Comparison of ENCODE assay signal across 8 cellular contexts in the genomic region with DNA sequence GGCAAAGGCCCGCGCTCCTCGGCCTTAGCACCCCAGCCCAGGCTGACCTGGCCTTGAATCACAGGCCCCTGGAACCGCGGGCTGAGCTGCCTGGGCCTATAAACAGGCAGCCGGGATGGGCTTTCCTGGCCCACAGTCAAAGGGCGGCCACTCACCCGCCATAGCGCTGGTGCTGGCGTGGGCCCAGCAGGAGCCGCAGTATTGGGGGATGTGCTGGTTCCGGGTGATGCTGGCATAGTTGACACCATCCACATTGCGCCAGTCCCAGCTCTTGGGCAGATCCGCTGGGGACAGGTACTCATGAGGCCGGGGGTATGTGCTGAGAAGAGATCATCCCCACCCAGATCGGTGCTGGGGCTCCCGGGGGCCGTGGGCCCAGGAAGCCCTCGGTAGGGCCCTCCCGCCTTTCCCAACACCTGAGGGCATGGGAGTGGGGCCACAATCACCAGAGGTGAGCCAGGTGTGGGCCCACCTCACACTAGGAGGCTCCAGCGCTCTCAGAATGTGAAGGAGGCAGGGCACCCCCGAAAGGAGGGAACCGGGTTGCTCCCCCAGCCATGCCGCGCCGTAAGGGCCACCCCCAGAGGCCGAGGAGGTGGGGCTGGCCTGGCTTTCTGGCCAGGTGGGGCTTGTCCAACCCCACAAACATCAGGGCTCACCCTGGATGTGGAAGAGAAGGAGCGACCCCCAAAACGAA. TPM values are rescaled to one million over a fixed set of nuclear protein-coding genes. Genes with fewer than 3 reads are reported as not detected.
DNase-seq lines count a peak whose midpoint lies in the region; ATAC-seq and TF ChIP-seq lines count a peak whose summit lies in the region.

No MANE protein-coding gene starts in this region.

- H3K36me3 ChIP-seq in CD4-positive, CD25-positive, alpha-beta regulatory T cell (ENCODE audit: control insufficient read depth, insufficient read depth, low read length) = no peaks in the 10 kb centered on the region
- H3K36me3 ChIP-seq in MM.1S (replicated peaks; ENCODE audit: insufficient read depth, low read length) (no peaks in the 10 kb centered on the region), ectodermal cell (ENCODE audit: control insufficient read depth, insufficient read depth, low read length) (no peaks in the 10 kb centered on the region), mucosa of rectum (ENCODE audit: control insufficient read depth in 2 of 2, insufficient read depth in 2 of 2, low read length in 2 of 2) (peaks cover 10 to 25% of the 10 kb centered on the region in 2 donors)

- 77 to 80% methylated on average over 29 of the region's 29 CpGs for WGBS in ectodermal cell, 2 experiments

- no peak for DNase-seq in CD4-positive, CD25-positive, alpha-beta regulatory T cell
- DNase-seq in MM.1S = no peak
- DNase-seq in cerebellar nuclear complex (lab: John Stamatoyannopoulos, UW) = no peak
- DNase-seq in stimulated activated CD4-positive, alpha-beta T cell treated with anti-CD3 and anti-CD28 coated beads, Interleukin-15, amount 100 ng/mL, for 24 hours = no peak

- peaks cover 0 to 1% (median 0%) of the 10 kb centered on the region in 7 donors for H3K9me3 Mint-ChIP-seq in CD4-positive, CD25-positive, alpha-beta regulatory T cell

- no peaks in the 10 kb centered on the region for H3K9me3 ChIP-seq in CD4-positive, CD25-positive, alpha-beta regulatory T cell (ENCODE audit: control insufficient read depth in 2 of 2, low read length in 2 of 2)
- no peaks in the 10 kb centered on the region for H3K9me3 ChIP-seq in MM.1S (replicated peaks; ENCODE audit: insufficient read depth, low read length)
- no peaks in the 10 kb centered on the region for H3K9me3 ChIP-seq in ectodermal cell (ENCODE audit: control insufficient read depth, low read length)
- no peaks in the 10 kb centered on the region for H3K9me3 ChIP-seq in mucosa of rectum (ENCODE audit: control insufficient read depth in 2 of 2, low read length in 2 of 2)

- no peak for TF ChIP-seq CTCF in MM.1S (IDR thresholded peaks at IDR 0.05; ENCODE audit: low read length)

- H3K27me3 ChIP-seq in CD4-positive, CD25-positive, alpha-beta regulatory T cell (ENCODE audit: control insufficient read depth, insufficient read depth, low read length) = no peaks in the 10 kb centered on the region
- H3K27me3 ChIP-seq in MM.1S (replicated peaks; ENCODE audit: insufficient read depth, low read length) (no peaks in the 10 kb centered on the region), ectodermal cell (ENCODE audit: control insufficient read depth, insufficient read depth, low read length, poor library complexity, severe bottlenecking) (peaks cover 10% of the 10 kb centered on the region), mucosa of rectum (ENCODE audit: control insufficient read depth in 2 of 2, insufficient read depth in 2 of 2, low read length in 2 of 2) (no peaks in the 10 kb centered on the region)

- H3K27ac Mint-ChIP-seq in CD4-positive, CD25-positive, alpha-beta regulatory T cell = peak overlapping the region in 2 of 3 donors; percentile 91 to 99

- H3K9ac ChIP-seq in MM.1S (ENCODE audit: low read length) (peak overlapping the region; percentile 56), mucosa of rectum (ENCODE audit: low read depth in 1 of 2, low read length in 2 of 2) (peak overlapping the region; percentile 95 to 96)

- no peaks in the 10 kb centered on the region for H4K20me1 ChIP-seq in MM.1S (ENCODE audit: insufficient read depth, low read length)

- peaks cover 23% of the 10 kb centered on the region for H3F3A ChIP-seq in MM.1S (ENCODE audit: insufficient read depth, low read length)

- H3K4me2 ChIP-seq in MM.1S (ENCODE audit: low read depth, low read length) = peak overlapping the region; percentile 96

- no peaks in the 10 kb centered on the region for H3K9me2 ChIP-seq in MM.1S (replicated peaks; ENCODE audit: insufficient read depth, low read length)

- no peak for ATAC-seq in CD4-positive, CD25-positive, alpha-beta regulatory T cell (ENCODE audit: low read depth in 2 of 2)
- no peak for ATAC-seq in HG02588 (IDR thresholded peaks at IDR 0.05; ENCODE audit: unreplicated experiment)
- no peak for ATAC-seq in HG03354 (IDR thresholded peaks at IDR 0.05; ENCODE audit: poor library complexity, severe bottlenecking, unreplicated experiment)

- peaks cover 33% of the 10 kb centered on the region for H3K4me1 ChIP-seq in CD4-positive, CD25-positive, alpha-beta regulatory T cell (ENCODE audit: control insufficient read depth, insufficient read depth, low read length, poor library complexity, severe bottlenecking)
- H3K4me1 ChIP-seq in MM.1S (ENCODE audit: low read length) (peaks cover 33% of the 10 kb centered on the region), ectodermal cell (ENCODE audit: control insufficient read depth, insufficient read depth, low read length) (peaks cover 10% of the 10 kb centered on the region), mucosa of rectum (ENCODE audit: control insufficient read depth in 2 of 2, insufficient read depth in 2 of 2, low read length in 2 of 2) (peaks cover 36 to 41% of the 10 kb centered on the region in 2 donors)

- no peaks in the 10 kb centered on the region for H3K27me3 Mint-ChIP-seq in CD4-positive, CD25-positive, alpha-beta regulatory T cell

- H3K4me3 ChIP-seq in CD4-positive, CD25-positive, alpha-beta regulatory T cell (ENCODE audit: low read depth, low read length) = peak overlapping the region; percentile 62
- H3K4me3 ChIP-seq in MM.1S (ENCODE audit: low read length) = peak overlapping the region; percentile 67
- peak overlapping the region; percentile 59 for H3K4me3 ChIP-seq in ectodermal cell (ENCODE audit: insufficient read depth, low read depth, low read length)
- H3K4me3 ChIP-seq in mucosa of rectum (ENCODE audit: low read length in 2 of 2) = peak overlapping the region; percentile 83 to 84

- peak overlapping the region; percentile 57 for H2AFZ ChIP-seq in MM.1S (ENCODE audit: low read length)

- H3K79me2 ChIP-seq in MM.1S (ENCODE audit: low read length) = no peaks in the 10 kb centered on the region

- peaks cover 0 to 50% (median 32%) of the 10 kb centered on the region in 4 donors for H3K4me1 Mint-ChIP-seq in CD4-positive, CD25-positive, alpha-beta regulatory T cell

- peak overlapping the region; percentile 72 for H3K27ac ChIP-seq in CD4-positive, CD25-positive, alpha-beta regulatory T cell (ENCODE audit: insufficient read depth, low read length, poor library complexity, severe bottlenecking)
- H3K27ac ChIP-seq in MM.1S (ENCODE audit: low read length) (no peak overlapping the region), ectodermal cell (ENCODE audit: insufficient read depth, low read depth, low read length, poor library complexity, severe bottlenecking) (no peak overlapping the region), mucosa of rectum (ENCODE audit: low read depth in 2 of 2, low read length in 2 of 2) (peak overlapping the region; percentile 88 to 91)

- H3K36me3 Mint-ChIP-seq in CD4-positive, CD25-positive, alpha-beta regulatory T cell = no peaks in the 10 kb centered on the region

- peak overlapping the region; percentile 82 to 90 (median 86) for H3K4me3 Mint-ChIP-seq in CD4-positive, CD25-positive, alpha-beta regulatory T cell

RNA-seq across cellular contexts. Expression of gene CTSZ, which starts 0.7 kb away (rescaled TPM):
- 26.6 TPM for total RNA-seq in CD4-positive, CD25-positive, alpha-beta regulatory T cell
- polyA plus RNA-seq in CD4-positive, CD25-positive, alpha-beta regulatory T cell = 1 to 10 TPM; 1.8 to 3.4 (median 3.2) TPM
- polyA plus RNA-seq in ectodermal cell (2013, experiment 1 of 4) = 56.8 TPM
- polyA plus RNA-seq in ectodermal cell (2013, experiment 2 of 4) = 58.4 TPM
- polyA plus RNA-seq in ectodermal cell (2013, experiment 3 of 4) = 47.6 TPM
- polyA plus RNA-seq in ectodermal cell (2013, experiment 4 of 4) = 60.2 TPM

RNA-seq across cellular contexts. Expression of gene TUBB1, which starts 12.9 kb away (rescaled TPM):
- total RNA-seq in CD4-positive, CD25-positive, alpha-beta regulatory T cell = 31.7 TPM
- polyA plus RNA-seq in CD4-positive, CD25-positive, alpha-beta regulatory T cell = under 1 TPM; 0.07 to 0.22 (median 0.13) TPM
- not detected for polyA plus RNA-seq in ectodermal cell (2013, experiment 1 of 4)
- polyA plus RNA-seq in ectodermal cell (2013, experiment 2 of 4) = not detected
- polyA plus RNA-seq in ectodermal cell (2013, experiment 3 of 4) = not detected
- not detected for polyA plus RNA-seq in ectodermal cell (2013, experiment 4 of 4)

RNA-seq across cellular contexts. Expression of gene NELFCD, which starts 25.3 kb away (rescaled TPM):
- 66.3 TPM for total RNA-seq in CD4-positive, CD25-positive, alpha-beta regulatory T cell
- polyA plus RNA-seq in CD4-positive, CD25-positive, alpha-beta regulatory T cell = 10 to 100 TPM; 58.6 to 68.2 (median 59.4) TPM
- 119 TPM for polyA plus RNA-seq in ectodermal cell (2013, experiment 1 of 4)
- 98.1 TPM for polyA plus RNA-seq in ectodermal cell (2013, experiment 2 of 4)
- 103 TPM for polyA plus RNA-seq in ectodermal cell (2013, experiment 3 of 4)
- 111 TPM for polyA plus RNA-seq in ectodermal cell (2013, experiment 4 of 4)

RNA-seq across cellular contexts. Expression of gene ATP5F1E, which starts 25.8 kb away (rescaled TPM):
- 54.9 TPM for total RNA-seq in CD4-positive, CD25-positive, alpha-beta regulatory T cell
- 100 to 1,000 TPM in 2 of 4 donors, 10 to 100 TPM in 2; 85.6 to 145 (median 102) TPM for polyA plus RNA-seq in CD4-positive, CD25-positive, alpha-beta regulatory T cell
- polyA plus RNA-seq in ectodermal cell (2013, experiment 1 of 4) = 65.2 TPM
- polyA plus RNA-seq in ectodermal cell (2013, experiment 2 of 4) = 57.4 TPM
- 66.2 TPM for polyA plus RNA-seq in ectodermal cell (2013, experiment 3 of 4)
- polyA plus RNA-seq in ectodermal cell (2013, experiment 4 of 4) = 73.5 TPM

RNA-seq across cellular contexts. Expression of gene PRELID3B, which starts 36.3 kb away (rescaled TPM):
- 50.4 TPM for total RNA-seq in CD4-positive, CD25-positive, alpha-beta regulatory T cell
- polyA plus RNA-seq in CD4-positive, CD25-positive, alpha-beta regulatory T cell = 10 to 100 TPM; 33.8 to 44.7 (median 37.6) TPM
- 43.9 TPM for polyA plus RNA-seq in ectodermal cell (2013, experiment 1 of 4)
- polyA plus RNA-seq in ectodermal cell (2013, experiment 2 of 4) = 39.0 TPM
- 36.5 TPM for polyA plus RNA-seq in ectodermal cell (2013, experiment 3 of 4)
- polyA plus RNA-seq in ectodermal cell (2013, experiment 4 of 4) = 38.7 TPM

Comparison
In these comparisons a context has a peak if more than half of its experiments do, and no peak if none do; other contexts are left out.
1. H3K27ac ChIP-seq: peak in CD4-positive, CD25-positive, alpha-beta regulatory T cell (single experiment) and mucosa of rectum (2 of 2); none in MM.1S (single experiment) and ectodermal cell (single experiment).
2. Peak in every context shown above with its lines, with median percentiles within 50 percentile points of each other: H3K4me3 ChIP-seq.